In genomic region chr11:123030517-123030916, GRCh38 we compare ENCODE assay signal across 38 cellular contexts. TPM values are rescaled to one million over a fixed set of nuclear protein-coding genes. Genes with fewer than 3 reads are reported as not detected.
"Had no signal": no experiment of that assay in that cellular context is flagged by ENCODE, and none has a peak within 500 bp of the region (broad histone marks: within the 10 kb centered on the region; RNA-seq: fewer than 3 reads in every experiment).

No MANE protein-coding gene starts in this region.

- H3K27me3 Mint-ChIP-seq: activated CD4-positive, alpha-beta memory T cell treated with anti-CD3 and anti-CD28 coated beads for 36 hours; activated CD4-positive, alpha-beta T cell treated with anti-CD3 and anti-CD28 coated beads for 36 hours; activated naive CD4-positive, alpha-beta T cell treated with anti-CD3 and anti-CD28 coated beads, Interleukin-2, amount 50 U/mL, for 24 hours; activated naive CD8-positive, alpha-beta T cell treated with anti-CD3 and anti-CD28 coated beads for 36 hours; activated naive CD8-positive, alpha-beta T cell treated with anti-CD3 and anti-CD28 coated beads, Interleukin-2, amount 50 U/mL, for 24 hours; effector memory CD8-positive, alpha-beta T cell had no signal

- FAIRE-seq: colon had no signal

- H3K27ac Mint-ChIP-seq: activated CD4-positive, alpha-beta memory T cell treated with anti-CD3 and anti-CD28 coated beads for 36 hours; activated CD4-positive, alpha-beta T cell treated with anti-CD3 and anti-CD28 coated beads for 36 hours; activated CD4-positive, alpha-beta T cell treated with anti-CD3 and anti-CD28 coated beads, Interleukin-2, amount 10 ng/mL, durations not matched to agents 24 days and 14 days; activated CD8-positive, alpha-beta memory T cell treated with anti-CD3 and anti-CD28 coated beads, Interleukin-2, amount 10 ng/mL, durations not matched to agents 7 days and 5 days; activated CD8-positive, alpha-beta T cell treated with anti-CD3 and anti-CD28 coated beads, Interleukin-2, amount 10 ng/mL, durations not matched to agents 7 days and 5 days; activated naive CD4-positive, alpha-beta T cell treated with anti-CD3 and anti-CD28 coated beads for 36 hours; activated naive CD4-positive, alpha-beta T cell treated with anti-CD3 and anti-CD28 coated beads, Interleukin-2, amount 50 U/mL, for 24 hours; activated naive CD8-positive, alpha-beta T cell treated with anti-CD3 and anti-CD28 coated beads for 36 hours; activated naive CD8-positive, alpha-beta T cell treated with anti-CD3 and anti-CD28 coated beads, Interleukin-2, amount 50 U/mL, for 24 hours; activated T-helper 1 cell treated with anti-CD3 and anti-CD28 coated beads, Interleukin-12 subunit alpha, Interleukin-12 subunit beta, Interleukin-2, Interleukin-4 antibody, amounts not matched to agents 30 ng/mL and 10 ng/mL and 1 ng/mL, durations not matched to agents 14 hours and 24 hours and 36 hours; activated T-helper 2 cell treated with anti-CD3 and anti-CD28 coated beads, Interferon-gamma antibody, Interleukin-2, Interleukin-4, amounts not matched to agents 10 μg/mL and 5 μg/mL and 100 μg/mL, durations not matched to agents 14 hours and 24 hours and 36 hours; effector memory CD8-positive, alpha-beta T cell; T-helper 2 cell treated with Interferon-gamma antibody and Interleukin-4, amounts not matched to agents 5 μg/mL and 100 μg/mL, for 36 hours had no signal

- H3K27ac ChIP-seq: adrenal gland, body of pancreas, esophagus muscularis mucosa, foreskin keratinocyte, gastrocnemius medialis, heart left ventricle, WERI-Rb-1 had no signal

- H3K27me3 ChIP-seq: adrenal gland, body of pancreas, esophagus muscularis mucosa, foreskin keratinocyte, gastrocnemius medialis had no signal

- H3K36me3 Mint-ChIP-seq: activated CD4-positive, alpha-beta memory T cell treated with anti-CD3 and anti-CD28 coated beads for 36 hours; activated CD8-positive, alpha-beta memory T cell treated with anti-CD3 and anti-CD28 coated beads, Interleukin-2, amount 10 ng/mL, durations not matched to agents 7 days and 5 days; activated naive CD4-positive, alpha-beta T cell treated with anti-CD3 and anti-CD28 coated beads, Interleukin-2, amount 50 U/mL, for 24 hours; activated naive CD8-positive, alpha-beta T cell treated with anti-CD3 and anti-CD28 coated beads for 36 hours had no signal

- DNase-seq: activated CD4-positive, alpha-beta memory T cell treated with anti-CD3 and anti-CD28 coated beads for 36 hours; activated CD4-positive, alpha-beta T cell treated with anti-CD3 and anti-CD28 coated beads for 36 hours; activated CD4-positive, alpha-beta T cell treated with anti-CD3 and anti-CD28 coated beads, Interleukin-2, amount 10 ng/mL, durations not matched to agents 24 days and 14 days; activated CD4-positive, CD25-positive, alpha-beta regulatory T cell; activated CD4-positive, CD25-positive, alpha-beta regulatory T cell treated with anti-CD3 and anti-CD28 coated beads, Interleukin-2, amount 50 U/mL, for 72 hours; activated CD8-positive, alpha-beta memory T cell treated with anti-CD3 and anti-CD28 coated beads, Interleukin-2, amount 10 ng/mL, durations not matched to agents 7 days and 5 days; activated CD8-positive, alpha-beta memory T cell treated with anti-CD3 and anti-CD28 coated beads, Interleukin-2, amount 50 U/mL, for 4 hours; activated CD8-positive, alpha-beta T cell treated with anti-CD3 and anti-CD28 coated beads, Interleukin-2, amount 10 ng/mL, durations not matched to agents 7 days and 5 days; activated effector memory CD4-positive, alpha-beta T cell treated with anti-CD3 and anti-CD28 coated beads, Interleukin-2, amount 50 U/mL, for 16 hours; activated naive CD4-positive, alpha-beta T cell treated with anti-CD3 and anti-CD28 coated beads for 36 hours; activated naive CD8-positive, alpha-beta T cell treated with anti-CD3 and anti-CD28 coated beads for 36 hours; activated naive CD8-positive, alpha-beta T cell treated with anti-CD3 and anti-CD28 coated beads, Interleukin-2, amount 50 U/mL, for 24 hours; activated T-cell treated with anti-CD3 and anti-CD28 coated beads, Interleukin-2, amount 50 U/mL, for 1 hour; activated T-cell treated with anti-CD3 and anti-CD28 coated beads, Interleukin-2, amount 50 U/mL, for 48 hours; adrenal gland; amygdala; aorta; body of pancreas; caudate nucleus; cortex of kidney; dermis blood vessel endothelial cell; effector CD4-positive, alpha-beta T cell; effector memory CD8-positive, alpha-beta T cell; erythroblast; foreskin keratinocyte; gastrocnemius medialis; glutamatergic neuron; heart left ventricle; T1000; WERI-Rb-1 had no signal

- ATAC-seq: activated CD4-positive, alpha-beta T cell treated with anti-CD3 and anti-CD28 coated beads for 36 hours; activated CD8-positive, alpha-beta memory T cell treated with anti-CD3 and anti-CD28 coated beads, Interleukin-2, amount 10 ng/mL, durations not matched to agents 7 days and 5 days; activated CD8-positive, alpha-beta T cell treated with anti-CD3 and anti-CD28 coated beads, Interleukin-2, amount 10 ng/mL, durations not matched to agents 7 days and 5 days; activated naive CD8-positive, alpha-beta T cell treated with anti-CD3 and anti-CD28 coated beads, Interleukin-2, amount 50 U/mL, for 24 hours; body of pancreas; effector memory CD8-positive, alpha-beta T cell; foreskin keratinocyte; gastrocnemius medialis; heart left ventricle had no signal

- H3K36me3 ChIP-seq: adrenal gland, esophagus muscularis mucosa, gastrocnemius medialis, heart left ventricle, WERI-Rb-1 had no signal

- H3K4me1 Mint-ChIP-seq: activated CD4-positive, alpha-beta T cell treated with anti-CD3 and anti-CD28 coated beads for 36 hours; activated CD4-positive, alpha-beta T cell treated with anti-CD3 and anti-CD28 coated beads, Interleukin-2, amount 10 ng/mL, durations not matched to agents 24 days and 14 days; activated naive CD4-positive, alpha-beta T cell treated with anti-CD3 and anti-CD28 coated beads, Interleukin-2, amount 50 U/mL, for 24 hours; activated naive CD8-positive, alpha-beta T cell treated with anti-CD3 and anti-CD28 coated beads for 36 hours; activated naive CD8-positive, alpha-beta T cell treated with anti-CD3 and anti-CD28 coated beads, Interleukin-2, amount 50 U/mL, for 24 hours had no signal

- H3K4me3 Mint-ChIP-seq: activated CD4-positive, alpha-beta memory T cell treated with anti-CD3 and anti-CD28 coated beads for 36 hours; activated CD4-positive, alpha-beta T cell treated with anti-CD3 and anti-CD28 coated beads for 36 hours; activated CD4-positive, alpha-beta T cell treated with anti-CD3 and anti-CD28 coated beads, Interleukin-2, amount 10 ng/mL, durations not matched to agents 24 days and 14 days; activated CD8-positive, alpha-beta memory T cell treated with anti-CD3 and anti-CD28 coated beads, Interleukin-2, amount 10 ng/mL, durations not matched to agents 7 days and 5 days; activated CD8-positive, alpha-beta T cell treated with anti-CD3 and anti-CD28 coated beads, Interleukin-2, amount 10 ng/mL, durations not matched to agents 7 days and 5 days; activated naive CD4-positive, alpha-beta T cell treated with anti-CD3 and anti-CD28 coated beads for 36 hours; activated naive CD4-positive, alpha-beta T cell treated with anti-CD3 and anti-CD28 coated beads, Interleukin-2, amount 50 U/mL, for 24 hours; activated naive CD8-positive, alpha-beta T cell treated with anti-CD3 and anti-CD28 coated beads for 36 hours; activated naive CD8-positive, alpha-beta T cell treated with anti-CD3 and anti-CD28 coated beads, Interleukin-2, amount 50 U/mL, for 24 hours; activated T-helper 1 cell treated with anti-CD3 and anti-CD28 coated beads, Interleukin-12 subunit alpha, Interleukin-12 subunit beta, Interleukin-2, Interleukin-4 antibody, amounts not matched to agents 30 ng/mL and 10 ng/mL and 1 ng/mL, durations not matched to agents 14 hours and 24 hours and 36 hours; effector memory CD8-positive, alpha-beta T cell; T-helper 2 cell treated with Interferon-gamma antibody and Interleukin-4, amounts not matched to agents 5 μg/mL and 100 μg/mL, for 36 hours had no signal

- H3K4me1 ChIP-seq: adrenal gland, body of pancreas, esophagus muscularis mucosa, foreskin keratinocyte, gastrocnemius medialis had no signal

- H3K4me3 ChIP-seq: adrenal gland, body of pancreas, esophagus muscularis mucosa, gastrocnemius medialis, heart left ventricle had no signal

- H3K9me3 Mint-ChIP-seq: activated CD4-positive, alpha-beta memory T cell treated with anti-CD3 and anti-CD28 coated beads for 36 hours; activated CD4-positive, alpha-beta T cell treated with anti-CD3 and anti-CD28 coated beads, Interleukin-2, amount 10 ng/mL, durations not matched to agents 24 days and 14 days; activated naive CD4-positive, alpha-beta T cell treated with anti-CD3 and anti-CD28 coated beads for 36 hours; activated naive CD4-positive, alpha-beta T cell treated with anti-CD3 and anti-CD28 coated beads, Interleukin-2, amount 50 U/mL, for 24 hours; activated naive CD8-positive, alpha-beta T cell treated with anti-CD3 and anti-CD28 coated beads for 36 hours; activated naive CD8-positive, alpha-beta T cell treated with anti-CD3 and anti-CD28 coated beads, Interleukin-2, amount 50 U/mL, for 24 hours; activated T-helper 1 cell treated with anti-CD3 and anti-CD28 coated beads, Interleukin-12 subunit alpha, Interleukin-12 subunit beta, Interleukin-2, Interleukin-4 antibody, amounts not matched to agents 30 ng/mL and 10 ng/mL and 1 ng/mL, durations not matched to agents 14 hours and 24 hours and 36 hours; activated T-helper 2 cell treated with anti-CD3 and anti-CD28 coated beads, Interferon-gamma antibody, Interleukin-2, Interleukin-4, amounts not matched to agents 10 μg/mL and 5 μg/mL and 100 μg/mL, durations not matched to agents 14 hours and 24 hours and 36 hours; effector memory CD8-positive, alpha-beta T cell; T-helper 2 cell treated with Interferon-gamma antibody and Interleukin-4, amounts not matched to agents 5 μg/mL and 100 μg/mL, for 36 hours had no signal

- H3K9me3 ChIP-seq: adrenal gland, body of pancreas, esophagus muscularis mucosa, gastrocnemius medialis, heart left ventricle had no signal

RNA-seq across cellular contexts. Expression of gene BSX, which starts 48.9 kb away (rescaled TPM):
- total RNA-seq: activated CD4-positive, alpha-beta memory T cell treated with anti-CD3 and anti-CD28 coated beads for 36 hours; activated CD4-positive, alpha-beta T cell treated with anti-CD3 and anti-CD28 coated beads for 36 hours; activated CD4-positive, alpha-beta T cell treated with anti-CD3 and anti-CD28 coated beads, Interleukin-2, amount 10 ng/mL, durations not matched to agents 24 days and 14 days; activated CD8-positive, alpha-beta memory T cell treated with anti-CD3 and anti-CD28 coated beads for 36 hours; activated CD8-positive, alpha-beta memory T cell treated with anti-CD3 and anti-CD28 coated beads, Interleukin-2, amount 10 ng/mL, durations not matched to agents 7 days and 5 days; activated CD8-positive, alpha-beta T cell treated with anti-CD3 and anti-CD28 coated beads, Interleukin-2, amount 10 ng/mL, durations not matched to agents 7 days and 5 days; activated naive CD4-positive, alpha-beta T cell treated with anti-CD3 and anti-CD28 coated beads for 36 hours; activated naive CD8-positive, alpha-beta T cell treated with anti-CD3 and anti-CD28 coated beads for 36 hours; activated T-helper 1 cell treated with anti-CD3 and anti-CD28 coated beads, Interleukin-12 subunit alpha, Interleukin-12 subunit beta, Interleukin-2, Interleukin-4 antibody, amounts not matched to agents 30 ng/mL and 10 ng/mL and 1 ng/mL, durations not matched to agents 14 hours and 24 hours and 36 hours; activated T-helper 2 cell treated with anti-CD3 and anti-CD28 coated beads, Interferon-gamma antibody, Interleukin-2, Interleukin-4, amounts not matched to agents 10 μg/mL and 5 μg/mL and 100 μg/mL, durations not matched to agents 14 hours and 24 hours and 36 hours; adrenal gland; aorta; body of pancreas; chondrocyte; dermis blood vessel endothelial cell; esophagus muscularis mucosa; foreskin keratinocyte; gastrocnemius medialis; heart left ventricle had no signal
- polyA plus RNA-seq: adrenal gland, aorta, foreskin keratinocyte, heart left ventricle had no signal
